1 cellular context compared by ENCODE assay signal in the genomic region with DNA sequence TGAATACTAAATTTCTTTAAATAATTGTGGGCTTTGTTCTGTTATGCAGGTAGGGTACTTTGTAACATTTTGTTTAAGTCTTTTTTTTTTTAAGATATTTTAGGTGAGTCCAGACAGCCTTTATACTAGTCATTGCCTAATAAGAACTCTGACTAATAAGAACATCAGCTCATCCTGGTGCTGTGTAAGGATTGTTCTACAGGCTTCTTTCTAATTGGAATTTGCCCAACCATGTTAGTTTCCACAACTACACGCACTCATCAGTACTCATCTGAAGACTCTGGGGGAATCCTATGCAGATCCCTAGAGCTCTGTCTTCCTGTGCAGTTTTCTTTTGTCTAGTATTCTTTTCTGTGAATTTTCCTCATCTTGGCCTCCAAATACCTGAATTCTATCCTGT.
TF ChIP-seq lines count a peak whose summit lies in the region.

No MANE protein-coding gene starts in this region.

TF ChIP-seq in H1, 55 proteins besides CTCF, POLR2A, EP300 and RAD21 (continued from another document):
- TF ChIP-seq, protein P1, sequence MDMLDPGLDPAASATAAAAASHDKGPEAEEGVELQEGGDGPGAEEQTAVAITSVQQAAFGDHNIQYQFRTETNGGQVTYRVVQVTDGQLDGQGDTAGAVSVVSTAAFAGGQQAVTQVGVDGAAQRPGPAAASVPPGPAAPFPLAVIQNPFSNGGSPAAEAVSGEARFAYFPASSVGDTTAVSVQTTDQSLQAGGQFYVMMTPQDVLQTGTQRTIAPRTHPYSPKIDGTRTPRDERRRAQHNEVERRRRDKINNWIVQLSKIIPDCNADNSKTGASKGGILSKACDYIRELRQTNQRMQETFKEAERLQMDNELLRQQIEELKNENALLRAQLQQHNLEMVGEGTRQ (IDR thresholded peaks at IDR 0.05; ENCODE audit: low read length): no peak
- TF ChIP-seq SAP30 (IDR thresholded peaks at IDR 0.05; ENCODE audit: insufficient read depth, insufficient replicate concordance, low read length) (no peak), TEAD4 (IDR thresholded peaks at IDR 0.05; ENCODE audit: low read depth, low read length) (no peak), PHF8 (conservative IDR thresholded peaks at IDR 0.05; ENCODE audit: low read depth, low read length) (no peak), SUZ12 (IDR thresholded peaks at IDR 0.05; ENCODE audit: low read length) (no peak), RBBP5 (IDR thresholded peaks at IDR 0.05; ENCODE audit: borderline replicate concordance, low read depth, low read length) (no peak), CHD7 (IDR thresholded peaks at IDR 0.05; ENCODE audit: insufficient replicate concordance, low read length) (no peak), BACH1 (IDR thresholded peaks at IDR 0.05; ENCODE audit: low read length) (no peak)
